11 cellular contexts compared by ENCODE assay signal in the genomic region with DNA sequence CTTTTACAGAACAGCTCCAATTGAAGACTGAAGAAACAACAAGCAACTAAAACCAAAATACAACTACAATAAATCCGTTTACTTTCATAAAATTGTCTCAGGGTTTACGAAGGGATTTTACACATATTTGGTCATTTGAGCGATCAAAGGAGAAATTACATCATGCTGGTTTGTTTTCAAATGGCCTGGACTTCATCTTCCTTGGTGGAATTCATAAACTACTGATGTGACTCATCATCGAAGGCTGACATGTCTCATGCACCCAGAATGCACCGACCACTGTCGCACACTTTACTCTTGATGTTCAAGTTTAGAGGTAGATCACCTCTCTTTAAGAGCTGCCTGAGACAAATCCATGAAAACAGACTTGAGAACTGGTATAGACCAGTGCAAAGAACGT. TPM values are rescaled to one million over a fixed set of nuclear protein-coding genes. Genes with fewer than 3 reads are reported as not detected.
DNase-seq lines count a peak whose midpoint lies in the region; ATAC-seq and TF ChIP-seq lines count a peak whose summit lies in the region.
"Had no signal": no experiment of that assay in that cellular context is flagged by ENCODE, and none has a peak within 500 bp of the region (broad histone marks: within the 10 kb centered on the region; RNA-seq: fewer than 3 reads in every experiment).

No MANE protein-coding gene starts in this region.

- H4K20me1 ChIP-seq in IMR-90 (ENCODE audit: insufficient read depth, low read length), result no peaks in the 10 kb centered on the region

- H2BK5ac ChIP-seq in IMR-90 (ENCODE audit: low read depth, low read length, poor library complexity, severe bottlenecking), result peak overlapping the region; percentile 77

- peak overlapping the region; percentile 99; the same call in 1 of the 2 replicates for H3K18ac ChIP-seq in IMR-90 (ENCODE audit: low read depth, low read length)

- H3K4me2 ChIP-seq in IMR-90 (ENCODE audit: low read depth, low read length), result peak overlapping the region; percentile 58; the same call in 1 of the 2 replicates

- H3K79me1 ChIP-seq in IMR-90 (ENCODE audit: low read depth in 1 of 2, low read length in 2 of 2), result peaks cover 0 to 8% of the 10 kb centered on the region in 2 experiments; a peak in 1 of 4 replicates

- peak; percentile 71 for DNase-seq in BJ (ENCODE audit: low read depth)
- DNase-seq in IMR-90, result peak; percentile 96
- peak; percentile 64 for DNase-seq in astrocyte of the cerebellum (ENCODE audit: low read depth)
- peak; percentile 91 for DNase-seq in kidney glomerular epithelial cell (lab: John Stamatoyannopoulos, UW)
- DNase-seq in mucosa of gallbladder (ENCODE audit: low spot score), result no peak
- DNase-seq in GM20000 (ENCODE audit: low spot score), result no peak
- DNase-seq in H7, result no peak
- DNase-seq: activated T-cell treated with anti-CD3 and anti-CD28 coated beads, Interleukin-2, amount 50 U/mL, for 72 hours; DMS 273 treated with DMSO at 0.1 percent for 48 hours; NCI-H1436 had no signal

- H2AK5ac ChIP-seq in IMR-90 (ENCODE audit: low read depth, low read length), result no peak overlapping the region

- POLR2A ChIA-PET in BJ (lab: Charles Lee) (no interaction called here), IMR-90 (lab: Charles Lee; ENCODE audit: unreplicated experiment) (interaction anchor here (1.0 kb wide), 1 partner anchor 12 kb away, joined by 3 read pairs; no protein-coding TSS in a partner anchor)

- WGBS in IMR-90 (ENCODE audit: extremely low coverage in 2 of 2, insufficient read length in 1 of 2), 2 experiments, result no CpG with 5 or more reads among the region's 7 CpGs

- peak overlapping the region; percentile 14; the same call in 1 of the 2 replicates for H3K23ac ChIP-seq in IMR-90 (ENCODE audit: low read depth, low read length)

- ATAC-seq in IMR-90 (ENCODE audit: low read depth) (peak; percentile 84), GM21786 (IDR thresholded peaks at IDR 0.05; ENCODE audit: unreplicated experiment) (no peak)
- ATAC-seq: activated T-cell treated with anti-CD3 and anti-CD28 coated beads, Interleukin-2, amount 50 U/mL, for 72 hours had no signal

- no peak overlapping the region; the same call in 1 of the 2 replicates for H3K9ac ChIP-seq in IMR-90 (ENCODE audit: low read depth, low read length)

- H2AK9ac ChIP-seq in IMR-90 (replicated peaks; ENCODE audit: low read depth, low read length, poor library complexity), result no peak overlapping the region

- peak overlapping the region; percentile 58 for H2BK20ac ChIP-seq in IMR-90 (ENCODE audit: low read depth, low read length)

- H3K56ac ChIP-seq in IMR-90 (ENCODE audit: extremely low read depth, insufficient read depth, low read length), result peak overlapping the region; percentile 34; the same call in 1 of the 2 replicates

- no peak for TF ChIP-seq CTCF in BJ (IDR thresholded peaks at IDR 0.05; ENCODE audit: insufficient read depth, low read depth, low read length)
- no peak for TF ChIP-seq CTCF in IMR-90 (conservative IDR thresholded peaks at IDR 0.05; ENCODE audit: low read depth, low read length)
- TF ChIP-seq CTCF in astrocyte of the cerebellum (IDR thresholded peaks at IDR 0.05; ENCODE audit: low read depth, low read length, missing control alignments), result no peak
- no peak for TF ChIP-seq CTCF in GM20000 (IDR thresholded peaks at IDR 0.05; ENCODE audit: extremely low read depth, missing control alignments)

- H3K4me3 ChIP-seq in BJ (ENCODE audit: low read depth, low read length) (no peak overlapping the region), IMR-90 (ENCODE audit: insufficient read depth, low read depth, low read length) (no peak overlapping the region), astrocyte of the cerebellum (ENCODE audit: low read depth, low read length) (no peak overlapping the region), H7 (ENCODE audit: insufficient read depth, low read depth, low read length) (no peak overlapping the region)

- H3K36me3 ChIP-seq in BJ (ENCODE audit: control insufficient read depth, insufficient read depth, low read length), result no peaks in the 10 kb centered on the region
- no peaks in the 10 kb centered on the region for H3K36me3 ChIP-seq in IMR-90 (ENCODE audit: control insufficient read depth, insufficient read depth, low read length)
- H3K36me3 ChIP-seq in H7 (replicated peaks; ENCODE audit: control insufficient read depth, insufficient read depth, low read length), result no peaks in the 10 kb centered on the region

- dilution Hi-C loops in IMR-90 (cut with HindIII; ENCODE audit: low sequenced_read_pairs, unreplicated experiment), result no loop called here

- H4K8ac ChIP-seq in IMR-90 (ENCODE audit: low read depth in 2 of 2, low read length in 2 of 2), result peak overlapping the region; percentile 65 to 72; a peak in 3 of 4 replicates

- CTCF ChIA-PET in BJ (lab: Yijun Ruan, JAX) (interaction anchor here (1.0 to 1.7 kb wide), 3 partner anchors 12 to 114 kb away, joined by 3 to 4 read pairs (median 4); no protein-coding TSS in a partner anchor), IMR-90 (lab: Yijun Ruan, JAX) (interaction anchor here (2.2 kb wide), 1 partner anchor 14 kb away, joined by 6 read pairs; no protein-coding TSS in a partner anchor)

- H4K91ac ChIP-seq in IMR-90 (ENCODE audit: insufficient read depth, low read depth, low read length), result peak overlapping the region; percentile 34; the same call in 1 of the 2 replicates

- H2BK120ac ChIP-seq in IMR-90 (ENCODE audit: low read depth, low read length), result peak overlapping the region; percentile 99

- BruUV-seq in IMR-90 (replicated peaks; lab: Mats Ljungman, UMichigan), result no TSS peak

- H3K14ac ChIP-seq in IMR-90 (replicated peaks; ENCODE audit: low read depth, low read length), result peak overlapping the region; percentile 11

- in situ Hi-C loops in IMR-90 (cut with MboI; ENCODE audit: low sequenced_read_pairs) (no loop called here), astrocyte of the cerebellum (cut with HindIII; ENCODE audit: low sequenced_read_pairs) (no loop called here)

- TF ChIP-seq POLR2A in IMR-90 (IDR thresholded peaks at IDR 0.05; ENCODE audit: low read depth, low read length), result no peak

- peaks cover 9% of the 10 kb centered on the region for H3K9me1 ChIP-seq in IMR-90 (ENCODE audit: insufficient read depth, low read length)

- peaks cover 7% of the 10 kb centered on the region for H3K4me1 ChIP-seq in IMR-90 (ENCODE audit: control insufficient read depth, insufficient read depth, low read length)

- intact Hi-C loops in IMR-90 (cut with micrococcal nuclease), result no loop called here

- H2BK15ac ChIP-seq in IMR-90 (ENCODE audit: low read depth, low read length), result no peak overlapping the region

- H3K4ac ChIP-seq in IMR-90 (ENCODE audit: low read depth, low read length), result peak overlapping the region; percentile 42; the same call in 1 of the 2 replicates

- H3K27ac ChIP-seq in IMR-90 (ENCODE audit: insufficient read depth, low read length), result peak overlapping the region; percentile 80; the same call in 1 of the 2 replicates

- no peak overlapping the region for H2AFZ ChIP-seq in IMR-90 (replicated peaks; ENCODE audit: low read length, poor library complexity)

- H3K27me3 ChIP-seq in BJ (ENCODE audit: control insufficient read depth, insufficient read depth, low read length), result no peaks in the 10 kb centered on the region
- H3K27me3 ChIP-seq in IMR-90 (ENCODE audit: control insufficient read depth, insufficient read depth, low read length), result no peaks in the 10 kb centered on the region
- no peaks in the 10 kb centered on the region for H3K27me3 ChIP-seq in H7 (ENCODE audit: control insufficient read depth, insufficient read depth, low read length)

- no peaks in the 10 kb centered on the region for H3K9me3 ChIP-seq in IMR-90 (ENCODE audit: control insufficient read depth, insufficient read depth, low read length)

- TF ChIP-seq RAD21 in IMR-90 (IDR thresholded peaks at IDR 0.05; ENCODE audit: low read length), result no peak

- no peak overlapping the region for H4K5ac ChIP-seq in IMR-90 (ENCODE audit: low read depth, low read length)

TF ChIP-seq in IMR-90, 13 proteins besides CTCF, POLR2A, EP300 and RAD21:
- peak; percentile 80 for TF ChIP-seq BHLHE40 (IDR thresholded peaks at IDR 0.05; ENCODE audit: low read depth, low read length)
- no peak for TF ChIP-seq NFE2L2 (IDR thresholded peaks at IDR 0.05; ENCODE audit: low read depth, low read length)
- TF ChIP-seq CEBPB (IDR thresholded peaks at IDR 0.05; ENCODE audit: low read depth, low read length), result peak; percentile 76
- TF ChIP-seq MAFK (IDR thresholded peaks at IDR 0.05; ENCODE audit: low read depth, low read length), result no peak
- peak; percentile 96 for TF ChIP-seq FOS (IDR thresholded peaks at IDR 0.05; ENCODE audit: low read depth, low read length)

RNA-seq across cellular contexts. Expression of a gene that starts 25.6 kb away (rescaled TPM):
- 6.8 and 12.4 TPM in 2 replicates for polyA plus RNA-seq in BJ (2011; rRNA removed)
- 4.4 and 4.9 TPM in 2 replicates for polyA minus RNA-seq in BJ (2011; rRNA and poly(A)+ RNA removed)
- 14.0 and 26.9 TPM in 2 replicates for total RNA-seq in IMR-90 (2012; rRNA removed)
- polyA plus RNA-seq in IMR-90 (2012; rRNA removed), result 25.9 and 30.1 TPM in 2 replicates
- 4.3 and 12.5 TPM in 2 replicates for polyA plus RNA-seq in IMR-90 (2012; cell fraction: cytosol; rRNA removed)
- polyA plus RNA-seq in IMR-90 (2012; cell fraction: nucleus; rRNA removed; ENCODE audit: low replicate concordance), result 7.2 and 17.3 TPM in 2 replicates
- total RNA-seq in mucosa of gallbladder, result 1.4 TPM
- total RNA-seq in H7 (2014; rRNA removed; shearing (Covaris generic)), result 131 and 207 TPM in 2 replicates

Comparison
In these comparisons a context has a peak if more than half of its experiments do, and no peak if none do; other contexts are left out.
1. DNase-seq: peak in BJ (single experiment), IMR-90 (single experiment), astrocyte of the cerebellum (single experiment) and kidney glomerular epithelial cell (single experiment); none in mucosa of gallbladder (single experiment), GM20000 (single experiment) and H7 (single experiment).